Comparison of ENCODE assay signal across 14 cellular contexts in the genomic region with DNA sequence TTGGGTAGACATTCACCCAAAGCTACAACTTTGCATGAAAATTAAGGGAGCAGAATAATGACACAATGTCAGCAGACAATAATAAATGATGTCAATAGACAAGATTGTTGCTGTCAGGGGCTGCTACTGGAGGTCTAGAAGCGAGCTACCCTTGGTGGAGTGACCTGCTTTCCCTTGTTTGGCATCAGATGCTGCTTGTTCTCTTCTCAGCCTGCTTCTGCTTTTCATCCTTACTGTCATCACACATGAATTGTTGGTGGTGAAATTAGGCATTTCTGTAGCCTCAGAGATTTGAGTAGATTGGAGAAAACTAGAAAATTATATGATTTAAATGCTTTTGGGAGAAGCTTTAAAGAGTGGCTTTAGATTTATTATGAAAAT.
"Had no signal": no experiment of that assay in that cellular context is flagged by ENCODE, and none has a peak within 500 bp of the region (broad histone marks: within the 10 kb centered on the region; RNA-seq: fewer than 3 reads in every experiment).

No MANE protein-coding gene starts in this region.

- H3K27ac Mint-ChIP-seq: natural killer cell treated with Interleukin-12 subunit alpha and Interleukin-12 subunit beta and Interleukin-15 and Interleukin-18, amount 100 ng/mL, for 72 hours; stimulated activated naive CD8-positive, alpha-beta T cell treated with anti-CD3 and anti-CD28 coated beads, Interleukin-15, Interleukin-2, amounts not matched to agents 100 ng/mL and 50 ng/mL, for 24 hours; T-cell had no signal

- H3K4me1 Mint-ChIP-seq: T-cell had no signal

- H3K9me3 Mint-ChIP-seq: stimulated activated naive CD8-positive, alpha-beta T cell treated with anti-CD3 and anti-CD28 coated beads, Interleukin-15, Interleukin-2, amounts not matched to agents 100 ng/mL and 50 ng/mL, for 24 hours; T-cell had no signal

- H3K4me1 ChIP-seq: testis, upper lobe of right lung had no signal

- H3K27ac ChIP-seq: cardiac muscle cell, right lobe of liver, testis, upper lobe of right lung had no signal

- H3K36me3 Mint-ChIP-seq: natural killer cell treated with Interleukin-12 subunit alpha and Interleukin-12 subunit beta and Interleukin-15 and Interleukin-18, amount 100 ng/mL, for 72 hours; T-cell had no signal

- H3K36me3 ChIP-seq: cardiac muscle cell, upper lobe of right lung had no signal

- H3K4me3 ChIP-seq: cardiac muscle cell, mucosa of descending colon, right lobe of liver, testis, upper lobe of right lung had no signal

- H3K27me3 Mint-ChIP-seq: natural killer cell treated with Interleukin-12 subunit alpha and Interleukin-12 subunit beta and Interleukin-15 and Interleukin-18, amount 100 ng/mL, for 72 hours; stimulated activated naive CD8-positive, alpha-beta T cell treated with anti-CD3 and anti-CD28 coated beads, Interleukin-15, Interleukin-2, amounts not matched to agents 100 ng/mL and 50 ng/mL, for 24 hours; T-cell had no signal

- ATAC-seq: natural killer cell treated with Interleukin-12 subunit alpha and Interleukin-12 subunit beta and Interleukin-15 and Interleukin-18, amount 100 ng/mL, for 72 hours; T-cell had no signal

- H3K27me3 ChIP-seq: cardiac muscle cell, right lobe of liver, testis, upper lobe of right lung had no signal

- H3K9me3 ChIP-seq: mucosa of descending colon, right lobe of liver, testis, upper lobe of right lung had no signal

- DNase-seq: activated CD4-positive, alpha-beta T cell treated with anti-CD3 and anti-CD28 coated beads for 1 hour; activated CD4-positive, alpha-beta T cell treated with anti-CD3 and anti-CD28 coated beads, Interleukin-2, amount 50 U/mL, for 48 hours; activated naive CD4-positive, alpha-beta T cell treated with anti-CD3 and anti-CD28 coated beads, Interleukin-2, amount 50 U/mL, for 16 hours; activated T-cell treated with anti-CD3 and anti-CD28 coated beads, Interleukin-2, amount 50 U/mL, for 1 hour; left colon; mucosa of descending colon; right lobe of liver; T-cell; T1000; testis; upper lobe of right lung had no signal

- H3K4me3 Mint-ChIP-seq: natural killer cell treated with Interleukin-12 subunit alpha and Interleukin-12 subunit beta and Interleukin-15 and Interleukin-18, amount 100 ng/mL, for 72 hours; stimulated activated naive CD8-positive, alpha-beta T cell treated with anti-CD3 and anti-CD28 coated beads, Interleukin-15, Interleukin-2, amounts not matched to agents 100 ng/mL and 50 ng/mL, for 24 hours; T-cell had no signal
